In genomic region chr3:186035277-186035676, GRCh38 we compare ENCODE assay signal across 21 cellular contexts.
A peak's percentile ranks its signal among the peaks of the same experiment; 100 is the strongest.
DNase-seq lines count a peak whose midpoint lies in the region; ATAC-seq and TF ChIP-seq lines count a peak whose summit lies in the region.
"Had no signal": no experiment of that assay in that cellular context is flagged by ENCODE, and none has a peak within 500 bp of the region (broad histone marks: within the 10 kb centered on the region; RNA-seq: fewer than 3 reads in every experiment).

No MANE protein-coding gene starts in this region.

- no peak overlapping the region for H3K4me2 ChIP-seq in PC-3 (ENCODE audit: low read length)
- H3K4me2 ChIP-seq: BLaER1 had no signal

- H3K4me1 ChIP-seq in breast epithelium, result no peaks in the 10 kb centered on the region
- no peaks in the 10 kb centered on the region for H3K4me1 ChIP-seq in PC-3 (ENCODE audit: insufficient read depth, low read length)
- no peaks in the 10 kb centered on the region for H3K4me1 ChIP-seq in upper lobe of right lung
- no peaks in the 10 kb centered on the region for H3K4me1 ChIP-seq in CD8-positive, alpha-beta memory T cell (ENCODE audit: insufficient read depth, low read length)
- H3K4me1 ChIP-seq: ascending aorta, heart right ventricle, thyroid gland had no signal

- POLR2A ChIA-PET in MCF 10A (lab: Yijun Ruan, JAX), result no interaction called here
- POLR2A ChIA-PET in PC-3 (lab: Charles Lee; ENCODE audit: unreplicated experiment), result no interaction called here
- POLR2A ChIA-PET in CD8-positive, alpha-beta memory T cell (lab: Charles Lee), result no interaction called here

- H3K9me2 ChIP-seq in PC-3 (replicated peaks; ENCODE audit: low read length), result 0 out of 2 replicates have a peak, but pooled peaks cover 4% of the 10 kb centered on the region

- H3K4me3 ChIP-seq in breast epithelium (no peak overlapping the region), PC-3 (ENCODE audit: low read length) (no peak overlapping the region), upper lobe of right lung (no peak overlapping the region)
- no peak overlapping the region for H3K4me3 ChIP-seq in CD8-positive, alpha-beta memory T cell (ENCODE audit: low read length)
- H3K4me3 ChIP-seq: ascending aorta, BLaER1, heart right ventricle, thyroid gland had no signal

- CTCF ChIA-PET in MCF 10A (lab: Yijun Ruan, JAX) (interaction anchor here (0.8 kb wide), 1 partner anchor 10 kb away, joined by 4 read pairs; no protein-coding TSS in a partner anchor), PC-3 (lab: Charles Lee) (no interaction called here)
- CTCF ChIA-PET in CD8-positive, alpha-beta memory T cell (lab: Charles Lee), result no interaction called here

- H3K27me3 Mint-ChIP-seq in MCF 10A (ENCODE audit: insufficient read depth, unreplicated experiment), result no peaks in the 10 kb centered on the region
- peaks cover 11 to 34% of the 10 kb centered on the region in 2 donors for H3K27me3 Mint-ChIP-seq in CD8-positive, alpha-beta memory T cell

- H4K20me1 ChIP-seq in PC-3 (ENCODE audit: low read length), result no peaks in the 10 kb centered on the region
- H4K20me1 ChIP-seq: BLaER1 had no signal

- no peak for TF ChIP-seq POLR2A in breast epithelium (IDR thresholded peaks at IDR 0.05)

- no peak overlapping the region for H3K4me3 Mint-ChIP-seq in MCF 10A (ENCODE audit: unreplicated experiment)
- no peak overlapping the region for H3K4me3 Mint-ChIP-seq in CD8-positive, alpha-beta memory T cell
- H3K4me3 Mint-ChIP-seq: activated CD4-positive, alpha-beta T cell treated with anti-CD3 and anti-CD28 coated beads, Interleukin-2, amount 10 ng/mL, durations not matched to agents 24 days and 14 days; dendritic cell treated with granulocyte-macrophage colony-stimulating factor and Interleukin-4, amounts not matched to agents 40 ng/mL and 50 ng/mL, for 4 days had no signal

- intact Hi-C loops in MCF 10A (cut with micrococcal nuclease), result no loop called here
- intact Hi-C loops in breast epithelium (cut with DNase I; ENCODE audit: low total_unique reads), result no loop called here
- intact Hi-C loops in PC-3 (cut with micrococcal nuclease), result no loop called here
- intact Hi-C loops in upper lobe of right lung (cut with DNase I), result no loop called here

- no peaks in the 10 kb centered on the region for H3K36me3 Mint-ChIP-seq in MCF 10A (ENCODE audit: insufficient read depth, unreplicated experiment)
- peaks cover 0 to 4% (median 0%) of the 10 kb centered on the region in 3 donors for H3K36me3 Mint-ChIP-seq in CD8-positive, alpha-beta memory T cell

- H3K9ac ChIP-seq in PC-3 (ENCODE audit: low read length), result no peak overlapping the region
- H3K9ac ChIP-seq: BLaER1 had no signal

- H3F3A ChIP-seq in PC-3 (ENCODE audit: low read length, unreplicated experiment), result no peaks in the 10 kb centered on the region

- H3K27me3 ChIP-seq in breast epithelium, result no peaks in the 10 kb centered on the region
- no peaks in the 10 kb centered on the region for H3K27me3 ChIP-seq in PC-3 (ENCODE audit: low read length)
- no peaks in the 10 kb centered on the region for H3K27me3 ChIP-seq in upper lobe of right lung
- peaks cover 3% of the 10 kb centered on the region for H3K27me3 ChIP-seq in CD8-positive, alpha-beta memory T cell (ENCODE audit: insufficient read depth, low read length, poor library complexity, severe bottlenecking)
- H3K27me3 ChIP-seq: ascending aorta, BLaER1, thyroid gland had no signal

- no peak for TF ChIP-seq CTCF in MCF 10A (IDR thresholded peaks at IDR 0.05; ENCODE audit: unreplicated experiment)
- TF ChIP-seq CTCF in breast epithelium (IDR thresholded peaks at IDR 0.05), result no peak
- no peak for TF ChIP-seq CTCF in PC-3 (conservative IDR thresholded peaks at IDR 0.05; ENCODE audit: low read depth, low read length)
- no peak for TF ChIP-seq CTCF in upper lobe of right lung (IDR thresholded peaks at IDR 0.05)

- H3K4me1 Mint-ChIP-seq in MCF 10A (ENCODE audit: insufficient read depth, unreplicated experiment), result no peaks in the 10 kb centered on the region
- H3K4me1 Mint-ChIP-seq in CD8-positive, alpha-beta memory T cell, result no peaks in the 10 kb centered on the region
- H3K4me1 Mint-ChIP-seq: activated CD4-positive, alpha-beta T cell treated with anti-CD3 and anti-CD28 coated beads, Interleukin-2, amount 10 ng/mL, durations not matched to agents 24 days and 14 days had no signal

- H3K27ac Mint-ChIP-seq in MCF 10A (ENCODE audit: low read depth, unreplicated experiment), result no peak overlapping the region
- H3K27ac Mint-ChIP-seq in CD8-positive, alpha-beta memory T cell, result no peak overlapping the region
- H3K27ac Mint-ChIP-seq: activated CD4-positive, alpha-beta T cell treated with anti-CD3 and anti-CD28 coated beads, Interleukin-2, amount 10 ng/mL, durations not matched to agents 24 days and 14 days; dendritic cell treated with granulocyte-macrophage colony-stimulating factor and Interleukin-4, amounts not matched to agents 40 ng/mL and 50 ng/mL, for 4 days had no signal

- no peaks in the 10 kb centered on the region for H3K9me3 Mint-ChIP-seq in MCF 10A (ENCODE audit: unreplicated experiment)
- H3K9me3 Mint-ChIP-seq in CD8-positive, alpha-beta memory T cell, result peaks cover 4 to 10% (median 6%) of the 10 kb centered on the region in 5 donors
- H3K9me3 Mint-ChIP-seq: activated CD4-positive, alpha-beta T cell treated with anti-CD3 and anti-CD28 coated beads, Interleukin-2, amount 10 ng/mL, durations not matched to agents 24 days and 14 days had no signal

- DNase-seq in MCF 10A (ENCODE audit: unreplicated experiment), result peak; percentile 76
- no peak for DNase-seq in breast epithelium (ENCODE audit: low spot score in 2 of 2)
- peak; percentile 11 for DNase-seq in PC-3
- DNase-seq in fibroblast of gingiva (ENCODE audit: low read depth), result peak; percentile 18
- DNase-seq in upper lobe of right lung, result peak; percentile 71
- DNase-seq in CD8-positive, alpha-beta memory T cell, result no peak
- DNase-seq in COR-L47 (lab: John Stamatoyannopoulos, UW), result no peak
- DNase-seq: activated CD4-positive, alpha-beta T cell treated with anti-CD3 and anti-CD28 coated beads, Interleukin-2, amount 10 ng/mL, durations not matched to agents 24 days and 14 days; activated naive CD4-positive, alpha-beta T cell treated with Interleukin-2 at 50 U/mL for 16 hours; activated T-cell treated with anti-CD3 and anti-CD28 coated beads for 4 hours; GOT3; heart right ventricle; NCI-H187 treated with DMSO at 0.1 percent for 48 hours; NCI-H510A treated with DMSO at 0.1 percent for 48 hours; thyroid gland had no signal

- H3K36me3 ChIP-seq in breast epithelium, result no peaks in the 10 kb centered on the region
- H3K36me3 ChIP-seq in PC-3 (ENCODE audit: low read depth, low read length), result no peaks in the 10 kb centered on the region
- no peaks in the 10 kb centered on the region for H3K36me3 ChIP-seq in upper lobe of right lung
- H3K36me3 ChIP-seq in CD8-positive, alpha-beta memory T cell (ENCODE audit: insufficient read depth, low read length), result no peaks in the 10 kb centered on the region
- H3K36me3 ChIP-seq: ascending aorta, BLaER1, heart right ventricle, thyroid gland had no signal

- H3K27ac ChIP-seq in breast epithelium, result no peak overlapping the region
- no peak overlapping the region for H3K27ac ChIP-seq in PC-3 (ENCODE audit: low read length)
- no peak overlapping the region for H3K27ac ChIP-seq in upper lobe of right lung
- no peak overlapping the region for H3K27ac ChIP-seq in CD8-positive, alpha-beta memory T cell (ENCODE audit: low read depth, low read length)
- H3K27ac ChIP-seq: 22Rv1, ascending aorta, BLaER1, heart right ventricle, thyroid gland had no signal

- H2AFZ ChIP-seq in PC-3 (ENCODE audit: low read length), result no peak overlapping the region

- BruUV-seq in MCF 10A (replicated peaks; lab: Mats Ljungman, UMichigan) (no TSS peak), PC-3 (replicated peaks; lab: Mats Ljungman, UMichigan) (no TSS peak)

- H3K9me3 ChIP-seq in breast epithelium, result peaks cover 5% of the 10 kb centered on the region in 2 donors
- H3K9me3 ChIP-seq in PC-3 (ENCODE audit: low read length), result no peaks in the 10 kb centered on the region
- H3K9me3 ChIP-seq in upper lobe of right lung, result no peaks in the 10 kb centered on the region
- H3K9me3 ChIP-seq in CD8-positive, alpha-beta memory T cell (ENCODE audit: low read length), result no peaks in the 10 kb centered on the region
- H3K9me3 ChIP-seq: thyroid gland had no signal

- H3K79me2 ChIP-seq in PC-3 (ENCODE audit: low read length), result no peaks in the 10 kb centered on the region

- ATAC-seq in PC-3 (no peak), upper lobe of right lung (peak; percentile 19), GM21786 (IDR thresholded peaks at IDR 0.05; ENCODE audit: unreplicated experiment) (no peak)
- ATAC-seq: heart right ventricle, Panc1 had no signal

Comparison
In these comparisons a context has a peak if more than half of its experiments do, and no peak if none do; other contexts are left out.
1. DNase-seq: peak in MCF 10A (single experiment), PC-3 (single experiment), fibroblast of gingiva (single experiment) and upper lobe of right lung (single experiment); none in breast epithelium (0 of 2), CD8-positive, alpha-beta memory T cell (0 of 5) and COR-L47 (single experiment).